9 cellular contexts compared by ENCODE assay signal in the genomic region with DNA sequence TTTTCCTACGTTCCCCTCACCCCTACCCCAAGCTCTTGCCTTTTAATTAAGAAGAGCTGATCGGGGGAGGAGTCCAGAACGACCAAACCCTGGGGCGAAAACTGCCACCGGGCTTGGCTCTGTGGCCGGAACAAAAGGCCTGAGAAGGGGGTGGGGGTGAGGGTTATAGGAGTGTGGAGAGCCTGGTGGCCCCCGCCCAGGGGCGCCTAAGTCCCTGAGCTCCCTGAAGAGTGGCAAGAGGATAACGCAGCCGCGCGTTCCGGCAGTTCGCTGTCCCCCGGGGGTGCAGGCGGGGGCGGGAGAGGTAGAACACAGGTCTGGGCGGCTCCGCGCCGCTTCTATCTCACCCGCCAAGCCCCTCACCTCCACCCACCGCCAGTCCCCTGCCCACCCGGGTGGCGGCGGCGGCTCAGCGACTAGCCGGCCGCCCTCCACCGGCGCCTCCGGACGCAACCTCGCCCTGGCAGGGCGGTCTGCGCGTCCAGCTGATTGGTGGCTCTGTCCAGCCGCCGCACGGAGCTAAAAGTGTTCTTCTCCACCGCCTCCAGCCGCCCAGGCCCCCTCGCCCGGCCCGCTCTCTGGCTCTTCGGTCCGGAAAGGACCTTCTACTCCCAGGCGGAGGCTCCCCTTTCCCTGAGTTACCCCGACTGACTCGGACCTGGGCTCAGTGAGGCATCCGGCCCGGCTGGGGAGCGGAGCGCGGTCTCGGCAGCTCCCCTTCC. TPM values are rescaled to one million over a fixed set of nuclear protein-coding genes. Genes with fewer than 3 reads are reported as not detected.
DNase-seq lines count a peak whose midpoint lies in the region; ATAC-seq and TF ChIP-seq lines count a peak whose summit lies in the region.
"Had no signal": no experiment of that assay in that cellular context is flagged by ENCODE, and none has a peak within 500 bp of the region (broad histone marks: within the 10 kb centered on the region; RNA-seq: fewer than 3 reads in every experiment).

No MANE protein-coding gene starts in this region.

- H3K4me3 ChIP-seq in iPS-18c (ENCODE audit: insufficient read depth, low read depth, low read length), result peak overlapping the region; percentile 86
- H3K4me3 ChIP-seq in thoracic aorta, result peak overlapping the region; percentile 74

- no peak for TF ChIP-seq CTCF in thoracic aorta (IDR thresholded peaks at IDR 0.05)
- TF ChIP-seq CTCF in GM20000 (IDR thresholded peaks at IDR 0.05; ENCODE audit: extremely low read depth, missing control alignments), result no peak

- peaks cover 17 to 19% of the 10 kb centered on the region in 2 donors for H3K4me1 ChIP-seq in thoracic aorta (ENCODE audit: control insufficient read depth in 1 of 2, low read depth in 2 of 2)

- peaks cover 9% of the 10 kb centered on the region for H3K27me3 ChIP-seq in thoracic aorta (replicated peaks; ENCODE audit: insufficient read depth)

- DNase-seq in DMS 273 (lab: John Stamatoyannopoulos, UW; ENCODE audit: unreplicated experiment) (peak; percentile 52), DMS 273 treated with DMSO at 0.1 percent for 48 hours (lab: John Stamatoyannopoulos, UW) (no peak), thoracic aorta (ENCODE audit: low spot score) (no peak), GM20000 (ENCODE audit: low spot score) (no peak)
- DNase-seq: naive B cell had no signal

- peak overlapping the region; percentile 75 for H3K27ac ChIP-seq in angular gyrus (ENCODE audit: low read depth, low read length)
- H3K27ac ChIP-seq in thoracic aorta, result peak overlapping the region in 1 of 2 donors; percentile 38

- no peaks in the 10 kb centered on the region for H3K36me3 ChIP-seq in thoracic aorta

- H3K9me3 ChIP-seq in iPS-18c (ENCODE audit: control insufficient read depth, insufficient read depth, low read length), result no peaks in the 10 kb centered on the region
- H3K9me3 ChIP-seq in thoracic aorta, result no peaks in the 10 kb centered on the region

- no peak for ATAC-seq in thoracic aorta (ENCODE audit: insufficient number of reproducible peaks, low FRiP score, low read depth)
- ATAC-seq in HG03469 (IDR thresholded peaks at IDR 0.05; ENCODE audit: unreplicated experiment), result no peak
- no peak for ATAC-seq in HG03520 (IDR thresholded peaks at IDR 0.05; ENCODE audit: unreplicated experiment)

RNA-seq across cellular contexts. Expression of a gene that starts 18.8 kb away (rescaled TPM):
- total RNA-seq in thoracic aorta, result 1 to 10 TPM in 1 of 2 donors, under 1 TPM in 1; 0.42 to 4.7 TPM
